ENCODE assay signal across 8 cellular contexts in the genomic region with DNA sequence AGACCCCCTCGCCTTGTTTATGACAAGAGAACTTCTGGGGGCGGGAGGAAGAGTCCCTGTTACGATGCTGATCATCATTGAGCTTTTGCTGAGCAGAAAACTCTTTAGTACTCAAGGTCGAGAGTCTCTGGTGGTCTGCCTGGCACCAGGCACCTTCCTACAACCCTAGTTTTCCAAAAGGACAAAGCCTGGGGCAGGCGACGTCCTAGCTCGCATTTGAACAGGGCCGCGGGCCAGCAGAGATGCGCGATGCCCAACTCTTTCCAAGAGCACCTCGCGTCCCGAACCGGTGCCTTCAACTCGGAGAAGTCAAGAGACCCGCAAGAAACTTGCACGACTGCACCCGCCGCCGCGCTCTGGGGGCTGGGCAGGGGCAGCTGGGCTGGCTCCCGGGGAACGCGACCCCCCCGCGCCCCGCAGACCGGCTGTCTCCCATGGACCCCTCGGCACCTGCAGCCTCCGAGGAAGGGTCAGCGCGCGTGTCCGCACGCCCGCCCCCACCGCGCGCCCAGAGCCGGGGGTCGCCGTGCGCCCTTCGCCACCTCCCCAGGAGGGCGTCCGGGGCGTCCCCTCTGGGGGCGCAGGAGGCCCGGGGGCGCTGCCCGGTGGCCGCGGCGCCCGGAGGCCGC. TPM values are rescaled to one million over a fixed set of nuclear protein-coding genes. Genes with fewer than 3 reads are reported as not detected.
DNase-seq lines count a peak whose midpoint lies in the region; ATAC-seq, FAIRE-seq and TF ChIP-seq lines count a peak whose summit lies in the region.

No MANE protein-coding gene starts in this region.

- peaks cover 14% of the 10 kb centered on the region for H3K36me3 Mint-ChIP-seq in brain
- peaks cover 15 to 25% of the 10 kb centered on the region in 2 donors for H3K36me3 Mint-ChIP-seq in stimulated activated naive B cell treated with anti-CD40 and anti-IgM and Interleukin-4, amounts not matched to agents 10 μg/mL and 1 μg/mL and 100 μg/mL, for 72 hours

- no peak for TF ChIP-seq CTCF in brain (conservative IDR thresholded peaks at IDR 0.05)

- H3K9me3 Mint-ChIP-seq in brain, result peaks cover 16 to 28% (median 22%) of the 10 kb centered on the region in 5 experiments
- peaks cover 0 to 3% of the 10 kb centered on the region in 2 donors for H3K9me3 Mint-ChIP-seq in stimulated activated naive B cell treated with anti-CD40 and anti-IgM and Interleukin-4, amounts not matched to agents 10 μg/mL and 1 μg/mL and 100 μg/mL, for 72 hours

- peak overlapping the region; percentile 90 to 100 (median 96) for H3K4me3 Mint-ChIP-seq in brain
- H3K4me3 Mint-ChIP-seq in stimulated activated naive B cell treated with anti-CD40 and anti-IgM and Interleukin-4, amounts not matched to agents 10 μg/mL and 1 μg/mL and 100 μg/mL, for 72 hours, result peak overlapping the region; percentile 86 to 96

- no peak for FAIRE-seq in H54 (lab: Jason Lieb, UNC)

- peaks cover 25% of the 10 kb centered on the region for H3K4me1 Mint-ChIP-seq in brain
- peaks cover 20 to 50% of the 10 kb centered on the region in 2 donors for H3K4me1 Mint-ChIP-seq in stimulated activated naive B cell treated with anti-CD40 and anti-IgM and Interleukin-4, amounts not matched to agents 10 μg/mL and 1 μg/mL and 100 μg/mL, for 72 hours

- peak overlapping the region; percentile 72; the same call in 1 of the 2 replicates for H3K4me3 ChIP-seq in GM08714 (ENCODE audit: low read length)

- TF ChIP-seq POLR2A in H54 (IDR thresholded peaks at IDR 0.05; ENCODE audit: low read depth, low read length), result no peak

- peaks cover 10% of the 10 kb centered on the region for H3K27me3 Mint-ChIP-seq in brain
- H3K27me3 Mint-ChIP-seq in stimulated activated naive B cell treated with anti-CD40 and anti-IgM and Interleukin-4, amounts not matched to agents 10 μg/mL and 1 μg/mL and 100 μg/mL, for 72 hours, result no peaks in the 10 kb centered on the region

- DNase-seq in NCI-H1105 treated with DMSO at 0.1 percent for 48 hours (lab: John Stamatoyannopoulos, UW), result peak; percentile 39
- DNase-seq in islet precursor cell, result peak; percentile 68
- DNase-seq in stimulated activated naive B cell treated with anti-CD40 and anti-IgM and Interleukin-4, amounts not matched to agents 10 μg/mL and 1 μg/mL and 100 μg/mL, for 72 hours, result no peak
- no peak for DNase-seq in H54 (ENCODE audit: insufficient read length, low spot score)
- DNase-seq in NOMO-1 (lab: John Stamatoyannopoulos, UW; ENCODE audit: unreplicated experiment in 2 of 2), result no peak

- ATAC-seq in stimulated activated naive B cell treated with anti-CD40 and anti-IgM and Interleukin-4, amounts not matched to agents 10 μg/mL and 1 μg/mL and 100 μg/mL, for 72 hours (replicated peaks), result peak; percentile 2 to 5
- ATAC-seq in HG03025 (IDR thresholded peaks at IDR 0.05; ENCODE audit: low FRiP score, unreplicated experiment), result no peak

- H3K27ac Mint-ChIP-seq in brain, result peak overlapping the region; percentile 97 to 99 (median 98)
- H3K27ac Mint-ChIP-seq in stimulated activated naive B cell treated with anti-CD40 and anti-IgM and Interleukin-4, amounts not matched to agents 10 μg/mL and 1 μg/mL and 100 μg/mL, for 72 hours, result peak overlapping the region; percentile 96

RNA-seq across cellular contexts. Expression of gene BCL7A, which starts 0.4 kb away (rescaled TPM):
- polyA plus RNA-seq in brain (ENCODE audit: insufficient read depth, low read depth, low replicate concordance), result 24.1 TPM

RNA-seq across cellular contexts. Expression of gene MLXIP, which starts 57.2 kb away (rescaled TPM):
- 29.1 TPM for polyA plus RNA-seq in brain (ENCODE audit: insufficient read depth, low read depth, low replicate concordance)

Comparison
In these comparisons a context has a peak if more than half of its experiments do, and no peak if none do; other contexts are left out.
1. DNase-seq: peak in NCI-H1105 treated with DMSO at 0.1 percent for 48 hours (single experiment) and islet precursor cell (single experiment); none in stimulated activated naive B cell treated with anti-CD40 and anti-IgM and Interleukin-4, amounts not matched to agents 10 μg/mL and 1 μg/mL and 100 μg/mL, for 72 hours (single experiment), H54 (single experiment) and NOMO-1 (0 of 2).